Comparison of ENCODE assay signal across 7 cellular contexts in genomic region chr19:28615966-28616365, GRCh38.
"Had no signal": no experiment of that assay in that cellular context is flagged by ENCODE, and none has a peak within 500 bp of the region (broad histone marks: within the 10 kb centered on the region; RNA-seq: fewer than 3 reads in every experiment).

No MANE protein-coding gene starts in this region.

- H3K27me3 Mint-ChIP-seq: IgD-negative memory B cell had no signal

- H3K4me3 Mint-ChIP-seq: HFFc6, IgD-negative memory B cell had no signal

- H3K36me3 ChIP-seq: HAP-1 had no signal

- H3K4me1 ChIP-seq: HAP-1 had no signal

- H3K9ac ChIP-seq: GM23248 had no signal

- H3K27ac Mint-ChIP-seq: HFFc6, IgD-negative memory B cell had no signal

- DNase-seq: GM23248, GOT3, H7, HFFc6 had no signal

- H3K27ac ChIP-seq: GM23248, HL-60 had no signal

- H2AFZ ChIP-seq: GM23248 had no signal

- H3K9me3 ChIP-seq: HAP-1 had no signal

- H3K4me3 ChIP-seq: GM23248, HAP-1 had no signal
